ENCODE assay signal across 15 cellular contexts in genomic region chr5:6176294-6176693, GRCh38.
"Had no signal": no experiment of that assay in that cellular context is flagged by ENCODE, and none has a peak within 500 bp of the region (broad histone marks: within the 10 kb centered on the region; RNA-seq: fewer than 3 reads in every experiment).

No MANE protein-coding gene starts in this region.

- H2AFZ ChIP-seq: hepatocyte had no signal

- H3K27ac ChIP-seq: hepatocyte, ovary had no signal

- H3K4me3 ChIP-seq: hepatocyte, ovary had no signal

- H3K79me2 ChIP-seq: hepatocyte had no signal

- H3K4me2 ChIP-seq: hepatocyte had no signal

- DNase-seq: activated CD4-positive, alpha-beta T cell treated with anti-CD3 and anti-CD28 coated beads for 1 hour; activated CD4-positive, alpha-beta T cell treated with anti-CD3 and anti-CD28 coated beads, Interleukin-2, amount 50 U/mL, for 48 hours; activated CD8-positive, alpha-beta memory T cell treated with anti-CD3 and anti-CD28 coated beads, Interleukin-2, amount 10 ng/mL, durations not matched to agents 7 days and 5 days; activated effector memory CD4-positive, alpha-beta T cell treated with Interleukin-2 at 50 U/mL for 16 hours; activated T-cell treated with anti-CD3 and anti-CD28 coated beads, Interleukin-2, amount 50 U/mL, for 24 hours; amygdala; endodermal cell; erythroblast; kidney glomerular epithelial cell; nephron progenitor cell; ovary; stimulated activated CD4-positive, alpha-beta T cell treated with anti-CD3 and anti-CD28 coated beads, Interleukin-12 subunit alpha, Interleukin-12 subunit beta, amount 100 ng/mL, for 4 hours; stimulated activated naive CD4-positive, alpha-beta T cell treated with Interleukin-2 at 50 U/mL for 16 hours; trophoblast cell had no signal

- ATAC-seq: activated CD8-positive, alpha-beta memory T cell treated with anti-CD3 and anti-CD28 coated beads, Interleukin-2, amount 10 ng/mL, durations not matched to agents 7 days and 5 days had no signal

- H3K27me3 ChIP-seq: hepatocyte, ovary had no signal

- H3K36me3 ChIP-seq: ovary had no signal

- H3K9me3 ChIP-seq: ovary had no signal
